ENCODE assay signal across 26 cellular contexts in the genomic region with DNA sequence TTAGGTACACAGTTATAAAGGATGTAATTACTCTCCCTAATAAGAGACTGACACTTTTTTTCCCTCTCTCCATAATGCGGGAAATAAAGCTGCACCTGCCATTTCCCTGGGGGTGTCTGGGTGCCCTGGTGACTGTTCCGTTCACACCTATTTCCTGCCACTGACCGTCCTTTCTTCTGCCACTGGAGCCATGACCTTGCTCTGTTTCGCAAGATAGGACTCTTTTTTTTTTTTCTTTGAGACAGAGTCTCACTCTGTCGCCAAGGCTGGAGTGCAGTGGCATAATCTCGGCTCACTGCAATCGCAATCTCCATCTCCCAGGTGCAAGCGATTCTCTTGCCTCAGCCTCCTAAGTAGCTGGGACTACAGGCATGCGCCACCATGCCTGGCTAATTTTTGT.
"Had no signal": no experiment of that assay in that cellular context is flagged by ENCODE, and none has a peak within 500 bp of the region (broad histone marks: within the 10 kb centered on the region; RNA-seq: fewer than 3 reads in every experiment).

No MANE protein-coding gene starts in this region.

- H2AFZ ChIP-seq: hepatocyte, neural progenitor cell had no signal

- H3K36me3 ChIP-seq: colonic mucosa, left lung, neural progenitor cell, tibial artery had no signal

- H3K4me3 ChIP-seq: colonic mucosa, dorsolateral prefrontal cortex, hepatocyte, left lung, neural progenitor cell, tibial artery had no signal

- H3K36me3 Mint-ChIP-seq: activated naive CD8-positive, alpha-beta T cell treated with anti-CD3 and anti-CD28 coated beads, Interleukin-2, amount 10 ng/mL, durations not matched to agents 7 days and 5 days; immature natural killer cell; mesothelial cell of epicardium; naive thymus-derived CD8-positive, alpha-beta T cell; neural progenitor cell had no signal

- ATAC-seq: activated CD4-positive, alpha-beta T cell treated with anti-CD3 and anti-CD28 coated beads for 36 hours; effector memory CD8-positive, alpha-beta T cell; esophagus mucosa; left lung; naive thymus-derived CD8-positive, alpha-beta T cell; stimulated activated naive CD8-positive, alpha-beta T cell treated with anti-CD3 and anti-CD28 coated beads, Interleukin-15, Interleukin-2, amounts not matched to agents 100 U/mL and 50 U/mL, for 24 hours had no signal

- H3K27me3 Mint-ChIP-seq: activated CD4-positive, alpha-beta T cell treated with anti-CD3 and anti-CD28 coated beads for 36 hours; effector memory CD8-positive, alpha-beta T cell had no signal

- H3K4me1 Mint-ChIP-seq: neural progenitor cell had no signal

- H3K9me3 ChIP-seq: colonic mucosa, left lung, tibial artery had no signal

- H3K27me3 ChIP-seq: colonic mucosa, hepatocyte had no signal

- H3K27ac ChIP-seq: colonic mucosa, dorsolateral prefrontal cortex, hepatocyte, left lung, neural progenitor cell, tibial artery had no signal

- H3K79me2 ChIP-seq: hepatocyte had no signal

- H3K4me3 Mint-ChIP-seq: activated B cell treated with CpG ODN at 0.5 μM for 24 hours; activated CD4-positive, alpha-beta T cell treated with anti-CD3 and anti-CD28 coated beads for 36 hours; activated naive CD4-positive, alpha-beta T cell treated with anti-CD3 and anti-CD28 coated beads for 36 hours; activated naive CD8-positive, alpha-beta T cell treated with anti-CD3 and anti-CD28 coated beads, Interleukin-2, amount 10 ng/mL, durations not matched to agents 7 days and 5 days; effector memory CD8-positive, alpha-beta T cell; immature natural killer cell; mesothelial cell of epicardium; naive thymus-derived CD8-positive, alpha-beta T cell; neural progenitor cell had no signal

- H3K9me3 Mint-ChIP-seq: activated B cell treated with CpG ODN at 0.5 μM for 24 hours; activated naive CD4-positive, alpha-beta T cell treated with anti-CD3 and anti-CD28 coated beads for 36 hours; activated naive CD8-positive, alpha-beta T cell treated with anti-CD3 and anti-CD28 coated beads, Interleukin-2, amount 10 ng/mL, durations not matched to agents 7 days and 5 days; effector memory CD8-positive, alpha-beta T cell; immature natural killer cell; mesothelial cell of epicardium; naive thymus-derived CD8-positive, alpha-beta T cell; neural progenitor cell had no signal

- H3K4me1 ChIP-seq: colonic mucosa, neural progenitor cell had no signal

- H3K27ac Mint-ChIP-seq: activated B cell treated with CpG ODN at 0.5 μM for 24 hours; activated CD4-positive, alpha-beta T cell treated with anti-CD3 and anti-CD28 coated beads for 36 hours; activated naive CD4-positive, alpha-beta T cell treated with anti-CD3 and anti-CD28 coated beads for 36 hours; activated naive CD8-positive, alpha-beta T cell treated with anti-CD3 and anti-CD28 coated beads, Interleukin-2, amount 10 ng/mL, durations not matched to agents 7 days and 5 days; effector memory CD8-positive, alpha-beta T cell; immature natural killer cell; mesothelial cell of epicardium; naive thymus-derived CD8-positive, alpha-beta T cell; neural progenitor cell had no signal

- H3K4me2 ChIP-seq: hepatocyte, neural progenitor cell had no signal

- H3K9ac ChIP-seq: neural progenitor cell had no signal

- DNase-seq: activated B cell treated with CpG ODN at 0.5 μM for 24 hours; activated CD4-positive, alpha-beta T cell treated with anti-CD3 and anti-CD28 coated beads for 36 hours; activated CD4-positive, alpha-beta T cell treated with anti-CD3 and anti-CD28 coated beads, Interleukin-2, amount 50 U/mL, for 48 hours; activated CD8-positive, alpha-beta memory T cell treated with anti-CD3 and anti-CD28 coated beads, Interleukin-2, amount 50 U/mL, for 48 hours; activated naive CD4-positive, alpha-beta T cell treated with anti-CD3 and anti-CD28 coated beads for 36 hours; activated naive CD8-positive, alpha-beta T cell treated with anti-CD3 and anti-CD28 coated beads, Interleukin-2, amount 10 ng/mL, durations not matched to agents 7 days and 5 days; activated T-cell treated with anti-CD3 and anti-CD28 coated beads, Interleukin-2, amount 50 U/mL, for 48 hours; amygdala; colonic mucosa; dorsolateral prefrontal cortex; effector memory CD8-positive, alpha-beta T cell; foreskin melanocyte; glutamatergic neuron; immature natural killer cell; left lung; naive thymus-derived CD8-positive, alpha-beta T cell; stimulated activated CD4-positive, alpha-beta T cell treated with anti-CD3 and anti-CD28 coated beads, Interleukin-12 subunit alpha, Interleukin-12 subunit beta, amount 100 ng/mL, for 4 hours; stimulated activated CD4-positive, alpha-beta T cell treated with anti-CD3 and anti-CD28 coated beads, Interleukin-4, amount 100 ng/mL, for 4 hours; stimulated activated naive CD8-positive, alpha-beta T cell treated with anti-CD3 and anti-CD28 coated beads, Interleukin-15, Interleukin-2, amounts not matched to agents 100 U/mL and 50 U/mL, for 24 hours; substantia nigra; T-helper 9 cell; tibial artery had no signal
